24 cellular contexts compared by ENCODE assay signal in genomic region chr7:78223598-78223997, GRCh38.
"Had no signal": no experiment of that assay in that cellular context is flagged by ENCODE, and none has a peak within 500 bp of the region (broad histone marks: within the 10 kb centered on the region; RNA-seq: fewer than 3 reads in every experiment).

No MANE protein-coding gene starts in this region.

- H3K27ac ChIP-seq: stomach, suprapubic skin, testis, thyroid gland, tibial nerve, transverse colon, upper lobe of left lung, upper lobe of right lung, uterus, vagina had no signal

- H3K36me3 ChIP-seq: stomach, suprapubic skin, thoracic aorta, thyroid gland, tibial artery, tibial nerve, transverse colon, upper lobe of left lung, upper lobe of right lung, uterus, vagina had no signal

- H3K4me3 ChIP-seq: stomach, suprapubic skin, testis, thoracic aorta, thyroid gland, tibial artery, tibial nerve, transverse colon, upper lobe of left lung, upper lobe of right lung, uterus, vagina had no signal

- H3K27me3 ChIP-seq: stomach, suprapubic skin, testis, thyroid gland, tibial artery, tibial nerve, transverse colon, upper lobe of left lung, upper lobe of right lung, uterus, vagina had no signal

- ATAC-seq: stimulated activated effector memory CD8-positive, alpha-beta T cell treated with anti-CD3 and anti-CD28 coated beads, Interleukin-12 subunit alpha, Interleukin-12 subunit beta, amount 100 ng/mL, for 72 hours; stimulated activated naive B cell treated with anti-CD40 and anti-IgM and Interleukin-4, amounts not matched to agents 10 μg/mL and 1 μg/mL and 100 μg/mL, for 72 hours; stimulated activated naive CD8-positive, alpha-beta T cell treated with anti-CD3 and anti-CD28 coated beads, Interleukin-15, amount 100 ng/mL, for 72 hours; stimulated activated naive CD8-positive, alpha-beta T cell treated with anti-CD3 and anti-CD28 coated beads, Interleukin-15, Interleukin-2, amounts not matched to agents 100 U/mL and 50 U/mL, for 24 hours; upper lobe of right lung had no signal

- H3K4me1 ChIP-seq: suprapubic skin, uterus, vagina had no signal

- H3K9me3 ChIP-seq: stomach, suprapubic skin, testis, thoracic aorta, thyroid gland, tibial artery, tibial nerve, transverse colon, upper lobe of left lung, upper lobe of right lung, uterus, vagina had no signal

- DNase-seq: stimulated activated CD4-positive, alpha-beta T cell treated with anti-CD3 and anti-CD28 coated beads, Interleukin-2, amount 100 ng/mL, for 48 hours; stimulated activated CD4-positive, alpha-beta T cell treated with anti-CD3 and anti-CD28 coated beads, Interleukin-4, amount 100 ng/mL, for 1 hour; stimulated activated CD4-positive, alpha-beta T cell treated with anti-CD3 and anti-CD28 coated beads, Interleukin-4, amount 100 ng/mL, for 24 hours; stimulated activated CD4-positive, alpha-beta T cell treated with anti-CD3 and anti-CD28 coated beads, Interleukin-4, amount 100 ng/mL, for 4 hours; stimulated activated CD8-positive, alpha-beta memory T cell treated with anti-CD3 and anti-CD28 coated beads, Interleukin-4, amount 100 ng/mL, for 48 hours; stimulated activated naive B cell treated with anti-CD40 and anti-IgM and Interleukin-4, amounts not matched to agents 10 μg/mL and 1 μg/mL and 100 μg/mL, for 72 hours; stimulated activated naive CD4-positive, alpha-beta T cell; stimulated activated naive CD4-positive, alpha-beta T cell treated with Interleukin-2 at 50 U/mL for 16 hours; stimulated activated naive CD8-positive, alpha-beta T cell treated with anti-CD3 and anti-CD28 coated beads, Interleukin-15, amount 100 ng/mL, for 72 hours; stimulated activated naive CD8-positive, alpha-beta T cell treated with anti-CD3 and anti-CD28 coated beads, Interleukin-15, Interleukin-2, amounts not matched to agents 100 U/mL and 50 U/mL, for 24 hours; stomach; substantia nigra; testis; thyroid gland; tibial artery; transverse colon; upper lobe of left lung; upper lobe of right lung; uterus had no signal
